ENCODE assay signal across 1 cellular context in the genomic region with DNA sequence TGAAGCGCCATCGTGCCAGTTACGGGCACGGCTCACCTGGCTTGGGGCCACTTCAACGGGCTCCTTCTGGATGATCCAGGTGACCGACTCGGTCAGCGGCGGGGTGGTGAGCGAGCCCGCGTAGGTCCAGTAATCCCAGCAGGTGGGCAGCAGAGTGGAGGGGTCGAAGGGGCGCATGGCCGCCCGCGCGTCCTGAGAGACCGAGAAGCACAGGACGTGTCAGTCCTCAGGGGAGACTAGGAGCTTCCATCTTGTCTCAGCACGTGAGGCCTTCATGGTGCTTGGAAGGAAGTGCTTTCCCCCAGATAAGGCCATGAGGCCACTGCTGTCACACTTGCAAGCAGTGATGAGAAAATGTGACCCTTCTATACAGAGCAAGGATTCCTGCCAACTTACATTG.
A peak's percentile ranks its signal among the peaks of the same experiment; 100 is the strongest.
TF ChIP-seq lines count a peak whose summit lies in the region.

No MANE protein-coding gene starts in this region.

TF ChIP-seq in K562, 482 proteins besides CTCF, POLR2A, EP300 and RAD21 (continues in another document):
- TF ChIP-seq CREM (IDR thresholded peaks at IDR 0.05; ENCODE audit: low read depth): no peak
- no peak for TF ChIP-seq MBD2 (IDR thresholded peaks at IDR 0.05; ENCODE audit: borderline replicate concordance, low read depth)
- TF ChIP-seq TRIM24 (IDR thresholded peaks at IDR 0.05): no peak
- TF ChIP-seq, protein P1, sequence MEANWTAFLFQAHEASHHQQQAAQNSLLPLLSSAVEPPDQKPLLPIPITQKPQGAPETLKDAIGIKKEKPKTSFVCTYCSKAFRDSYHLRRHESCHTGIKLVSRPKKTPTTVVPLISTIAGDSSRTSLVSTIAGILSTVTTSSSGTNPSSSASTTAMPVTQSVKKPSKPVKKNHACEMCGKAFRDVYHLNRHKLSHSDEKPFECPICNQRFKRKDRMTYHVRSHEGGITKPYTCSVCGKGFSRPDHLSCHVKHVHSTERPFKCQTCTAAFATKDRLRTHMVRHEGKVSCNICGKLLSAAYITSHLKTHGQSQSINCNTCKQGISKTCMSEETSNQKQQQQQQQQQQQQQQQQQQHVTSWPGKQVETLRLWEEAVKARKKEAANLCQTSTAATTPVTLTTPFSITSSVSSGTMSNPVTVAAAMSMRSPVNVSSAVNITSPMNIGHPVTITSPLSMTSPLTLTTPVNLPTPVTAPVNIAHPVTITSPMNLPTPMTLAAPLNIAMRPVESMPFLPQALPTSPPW (CRISPR knock-in tag; IDR thresholded peaks at IDR 0.05): no peak
- TF ChIP-seq, protein P2, sequence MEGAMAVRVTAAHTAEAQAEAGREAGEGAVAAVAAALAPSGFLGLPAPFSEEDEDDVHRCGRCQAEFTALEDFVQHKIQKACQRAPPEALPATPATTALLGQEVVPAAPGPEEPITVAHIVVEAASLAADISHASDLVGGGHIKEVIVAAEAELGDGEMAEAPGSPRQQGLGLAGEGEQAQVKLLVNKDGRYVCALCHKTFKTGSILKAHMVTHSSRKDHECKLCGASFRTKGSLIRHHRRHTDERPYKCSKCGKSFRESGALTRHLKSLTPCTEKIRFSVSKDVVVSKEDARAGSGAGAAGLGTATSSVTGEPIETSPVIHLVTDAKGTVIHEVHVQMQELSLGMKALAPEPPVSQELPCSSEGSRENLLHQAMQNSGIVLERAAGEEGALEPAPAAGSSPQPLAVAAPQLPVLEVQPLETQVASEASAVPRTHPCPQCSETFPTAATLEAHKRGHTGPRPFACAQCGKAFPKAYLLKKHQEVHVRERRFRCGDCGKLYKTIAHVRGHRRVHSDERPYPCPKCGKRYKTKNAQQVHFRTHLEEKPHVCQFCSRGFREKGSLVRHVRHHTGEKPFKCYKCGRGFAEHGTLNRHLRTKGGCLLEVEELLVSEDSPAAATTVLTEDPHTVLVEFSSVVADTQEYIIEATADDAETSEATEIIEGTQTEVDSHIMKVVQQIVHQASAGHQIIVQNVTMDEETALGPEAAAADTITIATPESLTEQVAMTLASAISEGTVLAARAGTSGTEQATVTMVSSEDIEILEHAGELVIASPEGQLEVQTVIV (CRISPR knock-in tag; IDR thresholded peaks at IDR 0.05; ENCODE audit: borderline replicate concordance): no peak
- TF ChIP-seq, protein P3, sequence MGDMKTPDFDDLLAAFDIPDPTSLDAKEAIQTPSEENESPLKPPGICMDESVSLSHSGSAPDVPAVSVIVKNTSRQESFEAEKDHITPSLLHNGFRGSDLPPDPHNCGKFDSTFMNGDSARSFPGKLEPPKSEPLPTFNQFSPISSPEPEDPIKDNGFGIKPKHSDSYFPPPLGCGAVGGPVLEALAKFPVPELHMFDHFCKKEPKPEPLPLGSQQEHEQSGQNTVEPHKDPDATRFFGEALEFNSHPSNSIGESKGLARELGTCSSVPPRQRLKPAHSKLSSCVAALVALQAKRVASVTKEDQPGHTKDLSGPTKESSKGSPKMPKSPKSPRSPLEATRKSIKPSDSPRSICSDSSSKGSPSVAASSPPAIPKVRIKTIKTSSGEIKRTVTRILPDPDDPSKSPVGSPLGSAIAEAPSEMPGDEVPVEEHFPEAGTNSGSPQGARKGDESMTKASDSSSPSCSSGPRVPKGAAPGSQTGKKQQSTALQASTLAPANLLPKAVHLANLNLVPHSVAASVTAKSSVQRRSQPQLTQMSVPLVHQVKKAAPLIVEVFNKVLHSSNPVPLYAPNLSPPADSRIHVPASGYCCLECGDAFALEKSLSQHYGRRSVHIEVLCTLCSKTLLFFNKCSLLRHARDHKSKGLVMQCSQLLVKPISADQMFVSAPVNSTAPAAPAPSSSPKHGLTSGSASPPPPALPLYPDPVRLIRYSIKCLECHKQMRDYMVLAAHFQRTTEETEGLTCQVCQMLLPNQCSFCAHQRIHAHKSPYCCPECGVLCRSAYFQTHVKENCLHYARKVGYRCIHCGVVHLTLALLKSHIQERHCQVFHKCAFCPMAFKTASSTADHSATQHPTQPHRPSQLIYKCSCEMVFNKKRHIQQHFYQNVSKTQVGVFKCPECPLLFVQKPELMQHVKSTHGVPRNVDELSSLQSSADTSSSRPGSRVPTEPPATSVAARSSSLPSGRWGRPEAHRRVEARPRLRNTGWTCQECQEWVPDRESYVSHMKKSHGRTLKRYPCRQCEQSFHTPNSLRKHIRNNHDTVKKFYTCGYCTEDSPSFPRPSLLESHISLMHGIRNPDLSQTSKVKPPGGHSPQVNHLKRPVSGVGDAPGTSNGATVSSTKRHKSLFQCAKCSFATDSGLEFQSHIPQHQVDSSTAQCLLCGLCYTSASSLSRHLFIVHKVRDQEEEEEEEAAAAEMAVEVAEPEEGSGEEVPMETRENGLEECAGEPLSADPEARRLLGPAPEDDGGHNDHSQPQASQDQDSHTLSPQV (IDR thresholded peaks at IDR 0.05): no peak
- peak; percentile 85 for TF ChIP-seq BHLHE40 (IDR thresholded peaks at IDR 0.05; ENCODE audit: low read length)
- no peak for TF ChIP-seq MTA3 (IDR thresholded peaks at IDR 0.05; ENCODE audit: borderline replicate concordance)
- TF ChIP-seq, protein P4, sequence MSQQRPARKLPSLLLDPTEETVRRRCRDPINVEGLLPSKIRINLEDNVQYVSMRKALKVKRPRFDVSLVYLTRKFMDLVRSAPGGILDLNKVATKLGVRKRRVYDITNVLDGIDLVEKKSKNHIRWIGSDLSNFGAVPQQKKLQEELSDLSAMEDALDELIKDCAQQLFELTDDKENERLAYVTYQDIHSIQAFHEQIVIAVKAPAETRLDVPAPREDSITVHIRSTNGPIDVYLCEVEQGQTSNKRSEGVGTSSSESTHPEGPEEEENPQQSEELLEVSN (IDR thresholded peaks at IDR 0.05; ENCODE audit: borderline replicate concordance in 1 of 2, extremely low read depth in 1 of 2, insufficient read depth in 1 of 2, insufficient read length in 1 of 2, low read depth in 1 of 2, low read length in 1 of 2, poor library complexity in 1 of 2, severe bottlenecking in 1 of 2): peak in 1 of 2 experiments; percentile 23
- TF ChIP-seq, protein P5, sequence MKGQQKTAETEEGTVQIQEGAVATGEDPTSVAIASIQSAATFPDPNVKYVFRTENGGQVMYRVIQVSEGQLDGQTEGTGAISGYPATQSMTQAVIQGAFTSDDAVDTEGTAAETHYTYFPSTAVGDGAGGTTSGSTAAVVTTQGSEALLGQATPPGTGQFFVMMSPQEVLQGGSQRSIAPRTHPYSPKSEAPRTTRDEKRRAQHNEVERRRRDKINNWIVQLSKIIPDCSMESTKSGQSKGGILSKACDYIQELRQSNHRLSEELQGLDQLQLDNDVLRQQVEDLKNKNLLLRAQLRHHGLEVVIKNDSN (CRISPR knock-in tag; IDR thresholded peaks at IDR 0.05): peak; percentile 64
- no peak for TF ChIP-seq FUS (optimal IDR thresholded peaks at IDR 0.05; ENCODE audit: low read depth, low read length)
- no peak for TF ChIP-seq EHMT2 (IDR thresholded peaks at IDR 0.05)
- TF ChIP-seq, protein P6, sequence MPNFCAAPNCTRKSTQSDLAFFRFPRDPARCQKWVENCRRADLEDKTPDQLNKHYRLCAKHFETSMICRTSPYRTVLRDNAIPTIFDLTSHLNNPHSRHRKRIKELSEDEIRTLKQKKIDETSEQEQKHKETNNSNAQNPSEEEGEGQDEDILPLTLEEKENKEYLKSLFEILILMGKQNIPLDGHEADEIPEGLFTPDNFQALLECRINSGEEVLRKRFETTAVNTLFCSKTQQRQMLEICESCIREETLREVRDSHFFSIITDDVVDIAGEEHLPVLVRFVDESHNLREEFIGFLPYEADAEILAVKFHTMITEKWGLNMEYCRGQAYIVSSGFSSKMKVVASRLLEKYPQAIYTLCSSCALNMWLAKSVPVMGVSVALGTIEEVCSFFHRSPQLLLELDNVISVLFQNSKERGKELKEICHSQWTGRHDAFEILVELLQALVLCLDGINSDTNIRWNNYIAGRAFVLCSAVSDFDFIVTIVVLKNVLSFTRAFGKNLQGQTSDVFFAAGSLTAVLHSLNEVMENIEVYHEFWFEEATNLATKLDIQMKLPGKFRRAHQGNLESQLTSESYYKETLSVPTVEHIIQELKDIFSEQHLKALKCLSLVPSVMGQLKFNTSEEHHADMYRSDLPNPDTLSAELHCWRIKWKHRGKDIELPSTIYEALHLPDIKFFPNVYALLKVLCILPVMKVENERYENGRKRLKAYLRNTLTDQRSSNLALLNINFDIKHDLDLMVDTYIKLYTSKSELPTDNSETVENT (CRISPR knock-in tag; IDR thresholded peaks at IDR 0.05): no peak
- TF ChIP-seq SMAD2 (IDR thresholded peaks at IDR 0.05; ENCODE audit: low read depth, low read length): no peak
- no peak for TF ChIP-seq CHD4 (IDR thresholded peaks at IDR 0.05; ENCODE audit: insufficient read depth, insufficient replicate concordance, low read depth, low read length, poor library complexity, severe bottlenecking)
- TF ChIP-seq, protein P7, sequence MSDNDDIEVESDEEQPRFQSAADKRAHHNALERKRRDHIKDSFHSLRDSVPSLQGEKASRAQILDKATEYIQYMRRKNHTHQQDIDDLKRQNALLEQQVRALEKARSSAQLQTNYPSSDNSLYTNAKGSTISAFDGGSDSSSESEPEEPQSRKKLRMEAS (CRISPR knock-in tag; IDR thresholded peaks at IDR 0.05): peak; percentile 67
- no peak for TF ChIP-seq CEBPG (CRISPR knock-in tag; IDR thresholded peaks at IDR 0.05)
- TF ChIP-seq CEBPG (tag; conservative IDR thresholded peaks at IDR 0.05 in 1 of 2, IDR thresholded peaks at IDR 0.05 in 1 of 2): no peak
- TF ChIP-seq ZNF217 (CRISPR knock-in tag; IDR thresholded peaks at IDR 0.05): no peak
- TF ChIP-seq HDAC3 (IDR thresholded peaks at IDR 0.05; ENCODE audit: borderline replicate concordance, partially characterized antibody): no peak
- no peak for TF ChIP-seq NBN (IDR thresholded peaks at IDR 0.05; ENCODE audit: low read depth)
- TF ChIP-seq EGR1 (conservative IDR thresholded peaks at IDR 0.05): no peak
- no peak for TF ChIP-seq TOE1 (IDR thresholded peaks at IDR 0.05; ENCODE audit: borderline replicate concordance)
- TF ChIP-seq TOE1 (CRISPR knock-in tag; IDR thresholded peaks at IDR 0.05; ENCODE audit: borderline replicate concordance, low read depth): no peak
- TF ChIP-seq, protein P8, sequence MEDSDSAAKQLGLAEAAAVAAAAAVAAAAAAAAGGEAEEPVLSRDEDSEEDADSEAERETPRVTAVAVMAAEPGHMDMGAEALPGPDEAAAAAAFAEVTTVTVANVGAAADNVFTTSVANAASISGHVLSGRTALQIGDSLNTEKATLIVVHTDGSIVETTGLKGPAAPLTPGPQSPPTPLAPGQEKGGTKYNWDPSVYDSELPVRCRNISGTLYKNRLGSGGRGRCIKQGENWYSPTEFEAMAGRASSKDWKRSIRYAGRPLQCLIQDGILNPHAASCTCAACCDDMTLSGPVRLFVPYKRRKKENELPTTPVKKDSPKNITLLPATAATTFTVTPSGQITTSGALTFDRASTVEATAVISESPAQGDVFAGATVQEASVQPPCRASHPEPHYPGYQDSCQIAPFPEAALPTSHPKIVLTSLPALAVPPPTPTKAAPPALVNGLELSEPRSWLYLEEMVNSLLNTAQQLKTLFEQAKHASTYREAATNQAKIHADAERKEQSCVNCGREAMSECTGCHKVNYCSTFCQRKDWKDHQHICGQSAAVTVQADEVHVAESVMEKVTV (CRISPR knock-in tag; IDR thresholded peaks at IDR 0.05): no peak
- TF ChIP-seq SMAD4 (CRISPR knock-in tag; conservative IDR thresholded peaks at IDR 0.05): peak; percentile 28; the same call in 1 of the 2 replicates
- no peak for TF ChIP-seq ILF3 (IDR thresholded peaks at IDR 0.05; ENCODE audit: borderline replicate concordance)
- TF ChIP-seq, protein P9, sequence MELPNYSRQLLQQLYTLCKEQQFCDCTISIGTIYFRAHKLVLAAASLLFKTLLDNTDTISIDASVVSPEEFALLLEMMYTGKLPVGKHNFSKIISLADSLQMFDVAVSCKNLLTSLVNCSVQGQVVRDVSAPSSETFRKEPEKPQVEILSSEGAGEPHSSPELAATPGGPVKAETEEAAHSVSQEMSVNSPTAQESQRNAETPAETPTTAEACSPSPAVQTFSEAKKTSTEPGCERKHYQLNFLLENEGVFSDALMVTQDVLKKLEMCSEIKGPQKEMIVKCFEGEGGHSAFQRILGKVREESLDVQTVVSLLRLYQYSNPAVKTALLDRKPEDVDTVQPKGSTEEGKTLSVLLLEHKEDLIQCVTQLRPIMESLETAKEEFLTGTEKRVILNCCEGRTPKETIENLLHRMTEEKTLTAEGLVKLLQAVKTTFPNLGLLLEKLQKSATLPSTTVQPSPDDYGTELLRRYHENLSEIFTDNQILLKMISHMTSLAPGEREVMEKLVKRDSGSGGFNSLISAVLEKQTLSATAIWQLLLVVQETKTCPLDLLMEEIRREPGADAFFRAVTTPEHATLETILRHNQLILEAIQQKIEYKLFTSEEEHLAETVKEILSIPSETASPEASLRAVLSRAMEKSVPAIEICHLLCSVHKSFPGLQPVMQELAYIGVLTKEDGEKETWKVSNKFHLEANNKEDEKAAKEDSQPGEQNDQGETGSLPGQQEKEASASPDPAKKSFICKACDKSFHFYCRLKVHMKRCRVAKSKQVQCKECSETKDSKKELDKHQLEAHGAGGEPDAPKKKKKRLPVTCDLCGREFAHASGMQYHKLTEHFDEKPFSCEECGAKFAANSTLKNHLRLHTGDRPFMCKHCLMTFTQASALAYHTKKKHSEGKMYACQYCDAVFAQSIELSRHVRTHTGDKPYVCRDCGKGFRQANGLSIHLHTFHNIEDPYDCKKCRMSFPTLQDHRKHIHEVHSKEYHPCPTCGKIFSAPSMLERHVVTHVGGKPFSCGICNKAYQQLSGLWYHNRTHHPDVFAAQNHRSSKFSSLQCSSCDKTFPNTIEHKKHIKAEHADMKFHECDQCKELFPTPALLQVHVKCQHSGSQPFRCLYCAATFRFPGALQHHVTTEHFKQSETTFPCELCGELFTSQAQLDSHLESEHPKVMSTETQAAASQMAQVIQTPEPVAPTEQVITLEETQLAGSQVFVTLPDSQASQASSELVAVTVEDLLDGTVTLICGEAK (IDR thresholded peaks at IDR 0.05): no peak
- TF ChIP-seq, protein P9 (CRISPR knock-in tag; IDR thresholded peaks at IDR 0.05): no peak
- no peak for TF ChIP-seq DACH1 (IDR thresholded peaks at IDR 0.05; ENCODE audit: partially characterized antibody)
- no peak for TF ChIP-seq PCBP1 (IDR thresholded peaks at IDR 0.05; ENCODE audit: low read depth, low read length, poor library complexity, severe bottlenecking)
- TF ChIP-seq SMAD1 (IDR thresholded peaks at IDR 0.05; ENCODE audit: low read depth, low read length, partially characterized antibody): no peak
